ENCODE assay signal across 14 cellular contexts in the genomic region with DNA sequence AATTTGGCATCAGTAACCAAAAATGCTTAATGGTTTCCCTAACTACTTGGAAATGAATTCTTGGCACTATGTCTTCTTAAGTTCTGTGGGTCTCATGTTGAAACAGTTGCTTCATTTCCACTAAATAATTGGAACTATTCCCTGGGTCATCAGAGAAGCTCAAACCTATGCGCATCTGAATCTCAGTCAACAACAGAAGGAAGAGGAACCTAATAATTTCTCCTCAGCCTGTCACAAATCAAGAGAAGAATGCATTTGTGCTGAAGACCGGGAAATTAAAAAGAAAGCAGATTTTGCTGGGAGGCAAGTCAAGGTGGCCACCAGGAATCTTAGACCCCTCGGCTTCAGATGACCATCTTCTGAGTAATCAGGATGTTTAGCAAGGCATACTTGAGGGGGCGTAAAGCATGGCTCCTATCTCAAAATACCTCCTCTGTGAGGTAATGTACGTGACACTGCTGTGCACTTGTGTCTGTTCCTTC. TPM values are rescaled to one million over a fixed set of nuclear protein-coding genes. Genes with fewer than 3 reads are reported as not detected.
DNase-seq lines count a peak whose midpoint lies in the region; ATAC-seq, FAIRE-seq and TF ChIP-seq lines count a peak whose summit lies in the region.
"Had no signal": no experiment of that assay in that cellular context is flagged by ENCODE, and none has a peak within 500 bp of the region (broad histone marks: within the 10 kb centered on the region; RNA-seq: fewer than 3 reads in every experiment).

No MANE protein-coding gene starts in this region.

- H3K27me3 Mint-ChIP-seq in HFFc6 (ENCODE audit: insufficient read depth) (no peaks in the 10 kb centered on the region; the same call in 1 of the 2 replicates), progenitor cell of endocrine pancreas (no peaks in the 10 kb centered on the region)

- H3K4me3 Mint-ChIP-seq in HFFc6 = peak overlapping the region; percentile 74
- H3K4me3 Mint-ChIP-seq in progenitor cell of endocrine pancreas (ENCODE audit: low read depth) = no peak overlapping the region
- H3K4me3 Mint-ChIP-seq: activated CD4-positive, alpha-beta T cell treated with anti-CD3 and anti-CD28 coated beads, Interleukin-2, amount 10 ng/mL, durations not matched to agents 24 days and 14 days had no signal

- in situ Hi-C loops in astrocyte of the cerebellum (cut with HindIII; ENCODE audit: low sequenced_read_pairs) = no loop called here

- TF ChIP-seq CTCF in HFFc6 (IDR thresholded peaks at IDR 0.05) (no peak), astrocyte of the cerebellum (IDR thresholded peaks at IDR 0.05; ENCODE audit: low read depth, low read length, missing control alignments) (no peak), progenitor cell of endocrine pancreas (IDR thresholded peaks at IDR 0.05; ENCODE audit: unreplicated experiment) (no peak)

- H3K9me3 Mint-ChIP-seq in HFFc6 (no peaks in the 10 kb centered on the region), progenitor cell of endocrine pancreas (ENCODE audit: low read depth) (peaks cover 2% of the 10 kb centered on the region)
- H3K9me3 Mint-ChIP-seq: activated CD4-positive, alpha-beta T cell treated with anti-CD3 and anti-CD28 coated beads, Interleukin-2, amount 10 ng/mL, durations not matched to agents 24 days and 14 days had no signal

- H3K27ac Mint-ChIP-seq in HFFc6 (peak overlapping the region; percentile 90), progenitor cell of endocrine pancreas (no peak overlapping the region)
- H3K27ac Mint-ChIP-seq: activated CD4-positive, alpha-beta T cell treated with anti-CD3 and anti-CD28 coated beads, Interleukin-2, amount 10 ng/mL, durations not matched to agents 24 days and 14 days had no signal

- H3K4me1 Mint-ChIP-seq in HFFc6 (ENCODE audit: low read depth) (peaks cover 76% of the 10 kb centered on the region), progenitor cell of endocrine pancreas (ENCODE audit: low read depth) (peaks cover 30% of the 10 kb centered on the region)
- H3K4me1 Mint-ChIP-seq: activated CD4-positive, alpha-beta T cell treated with anti-CD3 and anti-CD28 coated beads, Interleukin-2, amount 10 ng/mL, durations not matched to agents 24 days and 14 days had no signal

- no peak overlapping the region for H3K4me3 ChIP-seq in astrocyte of the cerebellum (ENCODE audit: low read depth, low read length)

- H3K36me3 Mint-ChIP-seq in HFFc6 (ENCODE audit: low read depth) (no peaks in the 10 kb centered on the region), progenitor cell of endocrine pancreas (ENCODE audit: insufficient read depth) (no peaks in the 10 kb centered on the region)

- DNase-seq in HFFc6 (peak; percentile 70), astrocyte of the cerebellum (ENCODE audit: low read depth) (peak; percentile 34), left ventricle myocardium superior (no peak), urothelium cell line (ENCODE audit: low spot score) (peak; percentile 35), progenitor cell of endocrine pancreas (ENCODE audit: low spot score, unreplicated experiment) (no peak), left colon (no peak), NK-92 (lab: John Stamatoyannopoulos, UW; ENCODE audit: unreplicated experiment) (no peak)
- DNase-seq: activated CD4-positive, alpha-beta T cell treated with anti-CD3 and anti-CD28 coated beads, Interleukin-2, amount 10 ng/mL, durations not matched to agents 24 days and 14 days; activated effector memory CD4-positive, alpha-beta T cell treated with Interleukin-2 at 50 U/mL for 16 hours; DMS 273 treated with DMSO at 0.1 percent for 48 hours; GOT3 had no signal

- intact Hi-C loops in left ventricle myocardium superior (cut with micrococcal nuclease) = no loop called here
- intact Hi-C loops in left colon (cut with DNase I, micrococcal nuclease) = loop anchor here in 1 of 2 donors (10.0 kb wide), 1 partner anchor 226 kb away; no protein-coding TSS in a partner anchor

- no peak for FAIRE-seq in urothelium cell line (lab: Jason Lieb, UNC)
- FAIRE-seq: GM12892 had no signal

- ATAC-seq in left ventricle myocardium superior (peak; percentile 62), left colon (no peak)

RNA-seq across cellular contexts. Expression of a gene that starts 41.4 kb away (rescaled TPM):
- total RNA-seq in HFFc6 (2021; fragmentation: NEBNext Ultra II Directional; extraction: Animal tissue kit (Norgen Biotek cat#: 25700)) = 100 to 1,000 TPM; 234 to 372 (median 324) TPM
- total RNA-seq in left ventricle myocardium superior (563 TPM), progenitor cell of endocrine pancreas (139 and 153 TPM in 2 replicates), left colon (100 to 1,000 TPM; 207 to 251 TPM)

RNA-seq across cellular contexts. Expression of a gene that starts 54.3 kb away (rescaled TPM):
- total RNA-seq in HFFc6 (2021; fragmentation: NEBNext Ultra II Directional; extraction: Animal tissue kit (Norgen Biotek cat#: 25700)) = 10 to 100 TPM; 21.3 to 55.1 (median 50.0) TPM
- 1.2 TPM for total RNA-seq in left ventricle myocardium superior
- not detected in 2 replicates for total RNA-seq in progenitor cell of endocrine pancreas
- under 1 TPM; 0.34 to 0.76 TPM for total RNA-seq in left colon
- total RNA-seq: cerebellum, osteocyte had no signal

Comparison
In these comparisons a context has a peak if more than half of its experiments do, and no peak if none do; other contexts are left out.
1. DNase-seq: peak in HFFc6 (single experiment), astrocyte of the cerebellum (single experiment) and urothelium cell line (single experiment); none in left ventricle myocardium superior (single experiment), progenitor cell of endocrine pancreas (single experiment), left colon (0 of 2) and NK-92 (single experiment).